12 cellular contexts compared by ENCODE assay signal in genomic region chr11:440065-441042, GRCh38. TPM values are rescaled to one million over a fixed set of nuclear protein-coding genes. Genes with fewer than 3 reads are reported as not detected.
DNase-seq lines count a peak whose midpoint lies in the region; ATAC-seq and TF ChIP-seq lines count a peak whose summit lies in the region.
"Had no signal": no experiment of that assay in that cellular context is flagged by ENCODE, and none has a peak within 500 bp of the region (broad histone marks: within the 10 kb centered on the region; RNA-seq: fewer than 3 reads in every experiment).

No MANE protein-coding gene starts in this region.

- H3K36me3 ChIP-seq in PC-3 (ENCODE audit: low read depth, low read length) = no peaks in the 10 kb centered on the region
- H3K36me3 ChIP-seq in PC-9 (ENCODE audit: low read depth) = no peaks in the 10 kb centered on the region

- H3K79me2 ChIP-seq in PC-3 (ENCODE audit: low read length) (0 out of 2 replicates have a peak, but pooled peaks cover 17% of the 10 kb centered on the region), PC-9 (ENCODE audit: low read depth) (no peaks in the 10 kb centered on the region)

- intact Hi-C loops in PC-3 (cut with micrococcal nuclease) = loop anchor here (10.0 kb wide), 2 partner anchors 46 to 136 kb away; partner anchors contain the start of genes IFITM2 and PKP3
- intact Hi-C loops in PC-9 (cut with micrococcal nuclease; ENCODE audit: unreplicated experiment) = no loop called here

- TF ChIP-seq POLR2A in erythroblast (IDR thresholded peaks at IDR 0.05; ENCODE audit: low read length) = no peak

- H3K4me1 ChIP-seq in PC-3 (ENCODE audit: insufficient read depth, low read length) (peaks cover 15% of the 10 kb centered on the region), PC-9 (replicated peaks; ENCODE audit: insufficient read depth) (no peaks in the 10 kb centered on the region)

- H3K36me3 Mint-ChIP-seq in activated CD8-positive, alpha-beta memory T cell treated with anti-CD3 and anti-CD28 coated beads, Interleukin-2, amount 10 ng/mL, durations not matched to agents 7 days and 5 days = no peaks in the 10 kb centered on the region
- no peaks in the 10 kb centered on the region for H3K36me3 Mint-ChIP-seq in stimulated activated effector memory CD8-positive, alpha-beta T cell treated with anti-CD3 and anti-CD28 coated beads, Interleukin-12 subunit alpha, Interleukin-12 subunit beta, amount 100 ng/mL, for 72 hours
- H3K36me3 Mint-ChIP-seq: immature natural killer cell had no signal

- H3K27ac ChIP-seq in PC-3 (ENCODE audit: low read length) (no peak overlapping the region), PC-9 (no peak overlapping the region)

- H3K9me3 Mint-ChIP-seq in activated CD8-positive, alpha-beta memory T cell treated with anti-CD3 and anti-CD28 coated beads, Interleukin-2, amount 10 ng/mL, durations not matched to agents 7 days and 5 days (ENCODE audit: low read depth) = no peaks in the 10 kb centered on the region
- H3K9me3 Mint-ChIP-seq in stimulated activated effector memory CD8-positive, alpha-beta T cell treated with anti-CD3 and anti-CD28 coated beads, Interleukin-12 subunit alpha, Interleukin-12 subunit beta, amount 100 ng/mL, for 72 hours = no peaks in the 10 kb centered on the region
- H3K9me3 Mint-ChIP-seq: immature natural killer cell had no signal

- no peak overlapping the region for H2AFZ ChIP-seq in PC-3 (ENCODE audit: low read length)
- H2AFZ ChIP-seq in PC-9 = no peak overlapping the region

- no peaks in the 10 kb centered on the region for H3K27me3 ChIP-seq in PC-3 (ENCODE audit: low read length)
- H3K27me3 ChIP-seq in PC-9 (ENCODE audit: insufficient read depth, low read depth) = no peaks in the 10 kb centered on the region
- H3K27me3 ChIP-seq: body of pancreas had no signal

- peak overlapping the region; percentile 68 for H3K4me3 Mint-ChIP-seq in activated CD8-positive, alpha-beta memory T cell treated with anti-CD3 and anti-CD28 coated beads, Interleukin-2, amount 10 ng/mL, durations not matched to agents 7 days and 5 days
- H3K4me3 Mint-ChIP-seq in stimulated activated effector memory CD8-positive, alpha-beta T cell treated with anti-CD3 and anti-CD28 coated beads, Interleukin-12 subunit alpha, Interleukin-12 subunit beta, amount 100 ng/mL, for 72 hours = peak overlapping the region; percentile 62

- H4K20me1 ChIP-seq in PC-3 (ENCODE audit: low read length) (no peaks in the 10 kb centered on the region), PC-9 (ENCODE audit: insufficient read depth) (no peaks in the 10 kb centered on the region)

- no peak overlapping the region for H3K9ac ChIP-seq in PC-3 (ENCODE audit: low read length)

- CTCF ChIA-PET in activated CD8-positive, alpha-beta memory T cell treated with anti-CD3 and anti-CD28 coated beads, Interleukin-2, amount 10 ng/mL, durations not matched to agents 7 days and 5 days (lab: Charles Lee) = interaction anchor here (1.0 to 2.8 kb wide), 5 partner anchors 9 to 114 kb away, joined by 3 to 28 read pairs (median 8); partner anchors contain the start of genes PTDSS2 and SIGIRR
- CTCF ChIA-PET in PC-3 (lab: Charles Lee) (interaction anchor here (0.6 kb wide), 1 partner anchor 17 kb away, joined by 3 read pairs; no protein-coding TSS in a partner anchor), PC-9 (lab: Charles Lee) (no interaction called here)

- H3K27me3 Mint-ChIP-seq in activated CD8-positive, alpha-beta memory T cell treated with anti-CD3 and anti-CD28 coated beads, Interleukin-2, amount 10 ng/mL, durations not matched to agents 7 days and 5 days = peaks cover 4% of the 10 kb centered on the region

- POLR2A ChIA-PET in PC-3 (lab: Charles Lee; ENCODE audit: unreplicated experiment) = no interaction called here
- POLR2A ChIA-PET in PC-9 (lab: Charles Lee; ENCODE audit: unreplicated experiment) = no interaction called here

- H3K9me2 ChIP-seq in PC-3 (replicated peaks; ENCODE audit: low read length) = no peaks in the 10 kb centered on the region
- H3K9me2 ChIP-seq in PC-9 (ENCODE audit: insufficient read depth) = no peaks in the 10 kb centered on the region

- H3F3A ChIP-seq in PC-3 (ENCODE audit: low read length, unreplicated experiment) (no peaks in the 10 kb centered on the region), PC-9 (ENCODE audit: insufficient read depth, low read depth) (no peaks in the 10 kb centered on the region; the same call in 1 of the 2 replicates)

- no peak for DNase-seq in activated CD8-positive, alpha-beta memory T cell treated with anti-CD3 and anti-CD28 coated beads, Interleukin-2, amount 10 ng/mL, durations not matched to agents 7 days and 5 days
- DNase-seq in activated CD8-positive, alpha-beta memory T cell treated with anti-CD3 and anti-CD28 coated beads, Interleukin-2, amount 50 U/mL, for 48 hours = no peak
- DNase-seq in PC-3 (no peak), erythroblast (lab: John Stamatoyannopoulos, UW) (peak; percentile 54 to 61), Ammon's horn (ENCODE audit: low spot score) (no peak), SIG-M5 (lab: John Stamatoyannopoulos, UW) (no peak), PC-9 (no peak)
- no peak for DNase-seq in stimulated activated effector memory CD8-positive, alpha-beta T cell treated with anti-CD3 and anti-CD28 coated beads, Interleukin-12 subunit alpha, Interleukin-12 subunit beta, amount 100 ng/mL, for 72 hours (ENCODE audit: low spot score in 2 of 2)
- DNase-seq: immature natural killer cell; stimulated activated CD4-positive, alpha-beta T cell treated with anti-CD3 and anti-CD28 coated beads, Interleukin-4, amount 100 ng/mL, for 24 hours had no signal

- no peaks in the 10 kb centered on the region for H3K9me3 ChIP-seq in PC-3 (ENCODE audit: low read length)
- H3K9me3 ChIP-seq in PC-9 (ENCODE audit: insufficient read depth, low read depth) = no peaks in the 10 kb centered on the region
- H3K9me3 ChIP-seq: body of pancreas had no signal

- peak overlapping the region; percentile 92 for H3K4me2 ChIP-seq in PC-3 (ENCODE audit: low read length)
- H3K4me2 ChIP-seq in PC-9 = no peak overlapping the region

- peak overlapping the region; percentile 79 for H3K4me3 ChIP-seq in PC-3 (ENCODE audit: low read length)
- no peak overlapping the region for H3K4me3 ChIP-seq in PC-9

- TF ChIP-seq CTCF in PC-3 (conservative IDR thresholded peaks at IDR 0.05; ENCODE audit: low read depth, low read length) (no peak), PC-9 (conservative IDR thresholded peaks at IDR 0.05) (no peak)

- H3K4me1 Mint-ChIP-seq in activated CD8-positive, alpha-beta memory T cell treated with anti-CD3 and anti-CD28 coated beads, Interleukin-2, amount 10 ng/mL, durations not matched to agents 7 days and 5 days = peaks cover 39% of the 10 kb centered on the region
- peaks cover 37% of the 10 kb centered on the region for H3K4me1 Mint-ChIP-seq in stimulated activated effector memory CD8-positive, alpha-beta T cell treated with anti-CD3 and anti-CD28 coated beads, Interleukin-12 subunit alpha, Interleukin-12 subunit beta, amount 100 ng/mL, for 72 hours

- BruUV-seq in PC-3 (replicated peaks; lab: Mats Ljungman, UMichigan) (TSS peak; percentile 24), PC-9 (replicated peaks; lab: Mats Ljungman, UMichigan) (no TSS peak)

- no peak overlapping the region for H3K27ac Mint-ChIP-seq in activated CD8-positive, alpha-beta memory T cell treated with anti-CD3 and anti-CD28 coated beads, Interleukin-2, amount 10 ng/mL, durations not matched to agents 7 days and 5 days
- peak overlapping the region; percentile 12 for H3K27ac Mint-ChIP-seq in stimulated activated effector memory CD8-positive, alpha-beta T cell treated with anti-CD3 and anti-CD28 coated beads, Interleukin-12 subunit alpha, Interleukin-12 subunit beta, amount 100 ng/mL, for 72 hours
- H3K27ac Mint-ChIP-seq: immature natural killer cell had no signal

- no peak for ATAC-seq in activated CD8-positive, alpha-beta memory T cell treated with anti-CD3 and anti-CD28 coated beads, Interleukin-2, amount 10 ng/mL, durations not matched to agents 7 days and 5 days
- no peak for ATAC-seq in PC-3
- no peak for ATAC-seq in stimulated activated effector memory CD8-positive, alpha-beta T cell treated with anti-CD3 and anti-CD28 coated beads, Interleukin-12 subunit alpha, Interleukin-12 subunit beta, amount 100 ng/mL, for 72 hours

RNA-seq across cellular contexts. Expression of gene ANO9, which starts 1.5 kb away (rescaled TPM):
- total RNA-seq in activated CD8-positive, alpha-beta memory T cell treated with anti-CD3 and anti-CD28 coated beads, Interleukin-2, amount 10 ng/mL, durations not matched to agents 7 days and 5 days = 10 to 100 TPM; 33.0 to 79.4 TPM
- total RNA-seq in PC-3 (2014; rRNA removed) (16.6 and 22.5 TPM in 2 replicates), PC-9 (2021) (18.1 and 27.6 TPM in 2 replicates)

RNA-seq across cellular contexts. Expression of gene PTDSS2, which starts 9.7 kb away (rescaled TPM):
- 10 to 100 TPM; 26.6 to 31.2 TPM for total RNA-seq in activated CD8-positive, alpha-beta memory T cell treated with anti-CD3 and anti-CD28 coated beads, Interleukin-2, amount 10 ng/mL, durations not matched to agents 7 days and 5 days
- 53.0 and 91.0 TPM in 2 replicates for total RNA-seq in PC-3 (2014; rRNA removed)
- total RNA-seq in PC-9 (2021) = 32.5 and 38.8 TPM in 2 replicates

RNA-seq across cellular contexts. Expression of gene SIGIRR, which starts 25.6 kb away (rescaled TPM):
- total RNA-seq in activated CD8-positive, alpha-beta memory T cell treated with anti-CD3 and anti-CD28 coated beads, Interleukin-2, amount 10 ng/mL, durations not matched to agents 7 days and 5 days = 100 to 1,000 TPM in 1 of 2 experiments, 10 to 100 TPM in 1; 96.2 to 198 TPM
- total RNA-seq in PC-3 (2014; rRNA removed) (85.4 and 112 TPM in 2 replicates), PC-9 (2021) (78.9 and 98.3 TPM in 2 replicates)

RNA-seq across cellular contexts. Expression of gene PKP3, which starts 46.3 kb away (rescaled TPM):
- total RNA-seq in activated CD8-positive, alpha-beta memory T cell treated with anti-CD3 and anti-CD28 coated beads, Interleukin-2, amount 10 ng/mL, durations not matched to agents 7 days and 5 days = under 1 TPM; 0.09 to 0.18 TPM
- 218 and 222 TPM in 2 replicates for total RNA-seq in PC-3 (2014; rRNA removed)
- total RNA-seq in PC-9 (2021) = 83.7 and 109 TPM in 2 replicates
- total RNA-seq: T-helper 2 cell treated with Interferon-gamma antibody and Interleukin-4, amounts not matched to agents 100 ng/mL and 5 ng/mL, for 36 hours had no signal

Comparison
In these comparisons a context has a peak if more than half of its experiments do, and no peak if none do; other contexts are left out.
1. DNase-seq: peak in erythroblast (2 of 2); none in activated CD8-positive, alpha-beta memory T cell treated with anti-CD3 and anti-CD28 coated beads, Interleukin-2, amount 10 ng/mL, durations not matched to agents 7 days and 5 days (single experiment), activated CD8-positive, alpha-beta memory T cell treated with anti-CD3 and anti-CD28 coated beads, Interleukin-2, amount 50 U/mL, for 48 hours (single experiment), PC-3 (single experiment), stimulated activated effector memory CD8-positive, alpha-beta T cell treated with anti-CD3 and anti-CD28 coated beads, Interleukin-12 subunit alpha, Interleukin-12 subunit beta, amount 100 ng/mL, for 72 hours (0 of 2), Ammon's horn (single experiment), SIG-M5 (single experiment) and PC-9 (0 of 2).